Comparison of ENCODE assay signal across 9 cellular contexts in the genomic region with DNA sequence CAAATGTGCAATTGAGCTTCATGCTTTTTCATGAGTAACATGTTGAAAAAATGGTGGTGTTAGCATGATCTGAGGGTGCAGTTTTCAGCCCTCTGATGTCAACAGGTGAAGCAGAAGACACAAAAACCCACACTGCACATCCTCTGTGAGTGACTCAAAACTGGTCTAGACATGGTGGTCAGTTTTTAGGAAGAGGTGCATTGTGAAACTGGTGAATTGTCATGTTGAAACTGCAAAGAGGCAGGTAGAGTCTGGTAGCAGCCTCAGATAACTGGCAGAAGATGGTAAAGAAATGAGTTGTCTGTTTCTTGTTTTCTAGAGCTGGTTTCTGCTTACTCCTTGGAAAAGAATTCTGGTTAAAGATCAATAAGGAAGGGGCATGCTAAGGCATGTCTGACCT.
A peak's percentile ranks its signal among the peaks of the same experiment; 100 is the strongest.
DNase-seq lines count a peak whose midpoint lies in the region; ATAC-seq and TF ChIP-seq lines count a peak whose summit lies in the region.
"Had no signal": no experiment of that assay in that cellular context is flagged by ENCODE, and none has a peak within 500 bp of the region (broad histone marks: within the 10 kb centered on the region; RNA-seq: fewer than 3 reads in every experiment).

No MANE protein-coding gene starts in this region.

- no peaks in the 10 kb centered on the region for H3K27me3 ChIP-seq in GM23338 (ENCODE audit: insufficient read depth)
- no peaks in the 10 kb centered on the region for H3K27me3 ChIP-seq in trophoblast cell (ENCODE audit: insufficient read depth, low read length)

- no peak overlapping the region for H4K8ac ChIP-seq in trophoblast cell (ENCODE audit: low read depth, low read length)

- no peaks in the 10 kb centered on the region for H3K79me2 ChIP-seq in GM23338 (replicated peaks; ENCODE audit: insufficient read depth)
- no peaks in the 10 kb centered on the region for H3K79me2 ChIP-seq in trophoblast cell (ENCODE audit: control insufficient read depth, insufficient read depth, low read length, poor library complexity)

- H3K4me3 Mint-ChIP-seq in GM23338: no peak overlapping the region
- H3K4me3 Mint-ChIP-seq: nephron had no signal

- H2BK5ac ChIP-seq in trophoblast cell (ENCODE audit: low read depth, low read length, poor library complexity): peak overlapping the region; percentile 38

- peaks cover 11% of the 10 kb centered on the region for H3K79me1 ChIP-seq in trophoblast cell (ENCODE audit: low read length)

- peaks cover 37% of the 10 kb centered on the region for H3K9me3 Mint-ChIP-seq in GM23338

- H3K36me3 ChIP-seq in GM23338 (ENCODE audit: insufficient read depth) (peaks cover 5% of the 10 kb centered on the region; the same call in 1 of the 2 replicates), trophoblast cell (ENCODE audit: control insufficient read depth in 1 of 2, insufficient read depth in 2 of 2, low read length in 2 of 2) (peaks cover 0 to 2% of the 10 kb centered on the region in 2 experiments)

- no peak overlapping the region for H3K27ac ChIP-seq in GM23338 (ENCODE audit: low read depth)
- H3K27ac ChIP-seq in trophoblast cell (ENCODE audit: low read depth, low read length): peak overlapping the region; percentile 32

- H4K12ac ChIP-seq in trophoblast cell (ENCODE audit: low read depth, low read length): no peak overlapping the region

- peaks cover 36% of the 10 kb centered on the region for H3K36me3 Mint-ChIP-seq in GM23338 (ENCODE audit: low read depth)

- peak overlapping the region; percentile 56; the same call in 1 of the 2 replicates for H2AFZ ChIP-seq in GM23338
- no peak overlapping the region for H2AFZ ChIP-seq in trophoblast cell (ENCODE audit: insufficient read depth, low read length, poor library complexity)

- H3K4me1 Mint-ChIP-seq in GM23338: no peaks in the 10 kb centered on the region
- H3K4me1 Mint-ChIP-seq: nephron had no signal

- peaks cover 5% of the 10 kb centered on the region for H3K27me3 Mint-ChIP-seq in GM23338 (ENCODE audit: insufficient read depth, low read depth, poor library complexity)

- H2BK12ac ChIP-seq in trophoblast cell (ENCODE audit: low read length): no peak overlapping the region

- ATAC-seq in GM23338: no peak
- ATAC-seq in HG03571 (IDR thresholded peaks at IDR 0.05; ENCODE audit: unreplicated experiment): peak; percentile 100

- no peaks in the 10 kb centered on the region for H4K20me1 ChIP-seq in GM23338 (replicated peaks; ENCODE audit: insufficient read depth)

- no peak overlapping the region for H3K27ac Mint-ChIP-seq in GM23338
- H3K27ac Mint-ChIP-seq: nephron had no signal

- H3K4me3 ChIP-seq in GM23338 (no peak overlapping the region), trophoblast cell (ENCODE audit: low read depth, low read length) (no peak overlapping the region)

- H2BK120ac ChIP-seq in trophoblast cell (ENCODE audit: insufficient read depth, low read length, poor library complexity): peak overlapping the region; percentile 75

- H3K18ac ChIP-seq in trophoblast cell (ENCODE audit: low read length): no peak overlapping the region

- H3K9me3 ChIP-seq in trophoblast cell (ENCODE audit: insufficient read depth, low read depth, low read length): peaks cover 6% of the 10 kb centered on the region

- H3K9me2 ChIP-seq in GM23338 (ENCODE audit: insufficient read depth): peaks cover 7% of the 10 kb centered on the region; the same call in 1 of the 2 replicates

- DNase-seq in GM19238 (ENCODE audit: insufficient read length, low spot score) (peak; percentile 32), GM23338 (ENCODE audit: low spot score) (no peak), trophoblast cell (peak; percentile 10 to 27), NCI-H1694 (lab: John Stamatoyannopoulos, UW) (no peak), NCI-H526 treated with DMSO at 0.1 percent for 48 hours (lab: John Stamatoyannopoulos, UW) (no peak)
- no peak for DNase-seq in stimulated activated naive CD4-positive, alpha-beta T cell (lab: John Stamatoyannopoulos, UW)
- DNase-seq: NCI-H226 had no signal

- H2AK5ac ChIP-seq in trophoblast cell (ENCODE audit: low read length): no peak overlapping the region

- no peaks in the 10 kb centered on the region for H3F3A ChIP-seq in GM23338 (replicated peaks; ENCODE audit: low read depth)

- no peak overlapping the region for H3K14ac ChIP-seq in trophoblast cell (ENCODE audit: low read length)

- H3K4me1 ChIP-seq in GM23338 (ENCODE audit: insufficient read depth) (no peaks in the 10 kb centered on the region), trophoblast cell (ENCODE audit: control insufficient read depth in 1 of 2, insufficient read depth in 2 of 2, low read length in 2 of 2) (peaks cover 0 to 3% of the 10 kb centered on the region in 2 experiments)

- H3K9ac ChIP-seq in trophoblast cell (ENCODE audit: low read length): no peak overlapping the region

- no peak overlapping the region for H3K4ac ChIP-seq in trophoblast cell (ENCODE audit: low read depth, low read length)

- H3K23ac ChIP-seq in trophoblast cell (ENCODE audit: low read length): no peak overlapping the region

- TF ChIP-seq CTCF in GM23338 (conservative IDR thresholded peaks at IDR 0.05; ENCODE audit: low read depth in 2 of 2): no peak

- H3K4me2 ChIP-seq in GM23338: no peak overlapping the region
- H3K4me2 ChIP-seq in trophoblast cell (ENCODE audit: low read length): no peak overlapping the region

- H4K91ac ChIP-seq in trophoblast cell (ENCODE audit: low read depth, low read length): peak overlapping the region; percentile 51

TF ChIP-seq in GM23338, 12 proteins besides CTCF, POLR2A, EP300 and RAD21:
- TF ChIP-seq STAT1 (IDR thresholded peaks at IDR 0.05; ENCODE audit: unreplicated experiment): no peak
- no peak for TF ChIP-seq NANOG (IDR thresholded peaks at IDR 0.05; ENCODE audit: borderline replicate concordance)
- no peak for TF ChIP-seq ZNF331 (CRISPR knock-in tag; IDR thresholded peaks at IDR 0.05; ENCODE audit: low read depth)
TF ChIP-seq in GM23338: peak in this region for 0.

Comparison
In these comparisons a context has a peak if more than half of its experiments do, and no peak if none do; other contexts are left out.
1. DNase-seq: peak in GM19238 (single experiment) and trophoblast cell (2 of 2); none in GM23338 (single experiment), NCI-H1694 (single experiment), NCI-H526 treated with DMSO at 0.1 percent for 48 hours (single experiment) and stimulated activated naive CD4-positive, alpha-beta T cell (0 of 6).